In genomic region chr9:133200631-133201030, GRCh38 we compare ENCODE assay signal across 20 cellular contexts. TPM values are rescaled to one million over a fixed set of nuclear protein-coding genes. Genes with fewer than 3 reads are reported as not detected.
DNase-seq lines count a peak whose midpoint lies in the region; ATAC-seq and TF ChIP-seq lines count a peak whose summit lies in the region.
"Had no signal": no experiment of that assay in that cellular context is flagged by ENCODE, and none has a peak within 500 bp of the region (broad histone marks: within the 10 kb centered on the region; RNA-seq: fewer than 3 reads in every experiment).

No MANE protein-coding gene starts in this region.

- H3K9ac ChIP-seq in SK-N-SH = no peak overlapping the region
- H3K9ac ChIP-seq: BLaER1 treated with 17β-estradiol and CSF1 and Interleukin-3, amounts not matched to agents 10 nM and 100 nM had no signal

- WGBS in SK-N-SH (ENCODE audit: low lambda C conversion rate) = 51% methylated on average over 17 of the region's 17 CpGs
- WGBS in spleen, 5 donors = 87 to 92% (median 88%) methylated on average over 17 of the region's 17 CpGs

- no peak for TF ChIP-seq EP300 in SK-N-SH (IDR thresholded peaks at IDR 0.05; ENCODE audit: borderline replicate concordance in 1 of 2, low read depth in 1 of 2, low read length in 1 of 2)

- CTCF ChIA-PET in SK-N-SH (lab: Yijun Ruan, JAX) (interaction anchor here (1.0 to 3.0 kb wide), 3 partner anchors 14 to 284 kb away, joined by 3 to 9 read pairs (median 3); no protein-coding TSS in a partner anchor), PC-9 (lab: Charles Lee) (no interaction called here)

- TF ChIP-seq POLR2A in spleen (IDR thresholded peaks at IDR 0.05) = no peak

- H3K36me3 ChIP-seq in SK-N-SH (replicated peaks in 1 of 2; ENCODE audit: control insufficient read depth in 1 of 2, insufficient read depth in 2 of 2, low read length in 1 of 2) (no peaks in the 10 kb centered on the region), H7 (replicated peaks; ENCODE audit: control insufficient read depth, insufficient read depth, low read length) (no peaks in the 10 kb centered on the region), spleen (no peaks in the 10 kb centered on the region), PC-9 (ENCODE audit: low read depth) (no peaks in the 10 kb centered on the region)
- H3K36me3 ChIP-seq: BLaER1 treated with 17β-estradiol and CSF1 and Interleukin-3, amounts not matched to agents 10 nM and 100 nM had no signal

- H4K20me1 ChIP-seq in SK-N-SH (ENCODE audit: insufficient read depth) (no peaks in the 10 kb centered on the region), PC-9 (ENCODE audit: insufficient read depth) (no peaks in the 10 kb centered on the region)
- H4K20me1 ChIP-seq: BLaER1 treated with 17β-estradiol and CSF1 and Interleukin-3, amounts not matched to agents 10 nM and 100 nM had no signal

- TF ChIP-seq RAD21 in SK-N-SH (IDR thresholded peaks at IDR 0.05; ENCODE audit: low read length) = no peak

- H3K9me3 ChIP-seq in SK-N-SH = no peaks in the 10 kb centered on the region
- no peaks in the 10 kb centered on the region for H3K9me3 ChIP-seq in spleen
- H3K9me3 ChIP-seq in PC-9 (ENCODE audit: insufficient read depth, low read depth) = no peaks in the 10 kb centered on the region
- H3K9me3 ChIP-seq: A549 had no signal

- H3K4me3 ChIP-seq in SK-N-SH (ENCODE audit: low read depth in 2 of 2, low read length in 1 of 2) (no peak overlapping the region), H7 (ENCODE audit: insufficient read depth, low read depth, low read length) (no peak overlapping the region), spleen (no peak overlapping the region), PC-9 (no peak overlapping the region)
- H3K4me3 ChIP-seq: A549; BLaER1 treated with 17β-estradiol and CSF1 and Interleukin-3, amounts not matched to agents 10 nM and 100 nM; GM12878 had no signal

- H3K4me2 ChIP-seq in SK-N-SH (no peak overlapping the region), PC-9 (no peak overlapping the region)
- H3K4me2 ChIP-seq: A549; BLaER1 treated with 17β-estradiol and CSF1 and Interleukin-3, amounts not matched to agents 10 nM and 100 nM had no signal

- TF ChIP-seq CTCF in SK-N-SH (IDR thresholded peaks at IDR 0.05) (no peak), spleen (IDR thresholded peaks at IDR 0.05 in 8 of 11, conservative IDR thresholded peaks at IDR 0.05 in 3 of 11) (no peak), PC-9 (conservative IDR thresholded peaks at IDR 0.05) (no peak)

- no TSS peak for BruUV-seq in PC-9 (replicated peaks; lab: Mats Ljungman, UMichigan)

- H2AFZ ChIP-seq in SK-N-SH (ENCODE audit: low read depth) = no peak overlapping the region
- H2AFZ ChIP-seq in PC-9 = no peak overlapping the region

- H3F3A ChIP-seq in SK-N-SH (replicated peaks; ENCODE audit: insufficient read depth) (no peaks in the 10 kb centered on the region), PC-9 (ENCODE audit: insufficient read depth, low read depth) (no peaks in the 10 kb centered on the region)

- H3K9me2 ChIP-seq in SK-N-SH (no peaks in the 10 kb centered on the region), PC-9 (ENCODE audit: insufficient read depth) (no peaks in the 10 kb centered on the region)

- no peak overlapping the region for H3K27ac ChIP-seq in SK-N-SH (ENCODE audit: low read depth in 2 of 2, low read length in 1 of 2)
- no peak overlapping the region for H3K27ac ChIP-seq in spleen
- no peak overlapping the region for H3K27ac ChIP-seq in PC-9
- H3K27ac ChIP-seq: 22Rv1; A549; BLaER1 treated with 17β-estradiol and CSF1 and Interleukin-3, amounts not matched to agents 10 nM and 100 nM; HL-60 had no signal

- H3K27me3 ChIP-seq in SK-N-SH (ENCODE audit: insufficient read depth) (peaks cover 66% of the 10 kb centered on the region), H7 (ENCODE audit: control insufficient read depth, insufficient read depth, low read length) (no peaks in the 10 kb centered on the region), spleen (replicated peaks in 1 of 7) (peaks cover 0 to 73% (median 0%) of the 10 kb centered on the region in 7 donors), PC-9 (ENCODE audit: insufficient read depth, low read depth) (peaks cover 82% of the 10 kb centered on the region)

- H3K4me1 ChIP-seq in SK-N-SH (ENCODE audit: control insufficient read depth in 1 of 2, insufficient read depth in 2 of 2, low read depth in 1 of 2, low read length in 1 of 2) (no peaks in the 10 kb centered on the region), spleen (no peaks in the 10 kb centered on the region), PC-9 (replicated peaks; ENCODE audit: insufficient read depth) (no peaks in the 10 kb centered on the region)
- H3K4me1 ChIP-seq: A549 had no signal

- ATAC-seq in SK-N-SH treated with all-trans-retinoic acid at 6 μM for 48 hours (no peak), GM19023 (IDR thresholded peaks at IDR 0.05; ENCODE audit: unreplicated experiment) (no peak)
- ATAC-seq: GM12878 had no signal

- intact Hi-C loops in spleen (cut with DNase I; ENCODE audit: low total_unique reads) (no loop called here), PC-9 (cut with micrococcal nuclease; ENCODE audit: unreplicated experiment) (no loop called here)

- DNase-seq in SK-N-SH (peak; percentile 28), H7 (peak; percentile 68), mesenteric fat pad (ENCODE audit: low spot score) (peak; percentile 65), spleen (peak; percentile 55), NCI-H748 treated with DMSO at 0.1 percent for 48 hours (lab: John Stamatoyannopoulos, UW) (no peak), PC-9 (no peak)
- DNase-seq: AML-193, Calu3, DMS79 treated with DMSO at 0.1 percent for 48 hours, HCEC 1CT had no signal

- H3K79me2 ChIP-seq in SK-N-SH (ENCODE audit: insufficient read depth) (no peaks in the 10 kb centered on the region), PC-9 (ENCODE audit: low read depth) (no peaks in the 10 kb centered on the region)

- POLR2A ChIA-PET in SK-N-SH (lab: Yijun Ruan, JAX) = no interaction called here
- POLR2A ChIA-PET in PC-9 (lab: Charles Lee; ENCODE audit: unreplicated experiment) = no interaction called here

TF ChIP-seq in SK-N-SH, 30 proteins besides CTCF, POLR2A, EP300 and RAD21 (continues in another document):
- TF ChIP-seq ELF1 (IDR thresholded peaks at IDR 0.05) = no peak
- no peak for TF ChIP-seq MEF2A (IDR thresholded peaks at IDR 0.05; ENCODE audit: borderline replicate concordance, low read depth)

TF ChIP-seq in SK-N-SH treated with all-trans-retinoic acid at 6 μM for 48 hours, 23 proteins besides CTCF, POLR2A, EP300 and RAD21 (continues in another document):
- no peak for TF ChIP-seq PPARA (CRISPR knock-in tag; IDR thresholded peaks at IDR 0.05; ENCODE audit: borderline replicate concordance)
- TF ChIP-seq ZFP30 (CRISPR knock-in tag; IDR thresholded peaks at IDR 0.05) = no peak
- TF ChIP-seq TSHZ2 (CRISPR knock-in tag; IDR thresholded peaks at IDR 0.05) = no peak
- TF ChIP-seq POU6F1 (CRISPR knock-in tag; IDR thresholded peaks at IDR 0.05; ENCODE audit: borderline replicate concordance, low read depth) = no peak
- no peak for TF ChIP-seq GLIS3 (CRISPR knock-in tag; IDR thresholded peaks at IDR 0.05)
- no peak for TF ChIP-seq ZNF70 (CRISPR knock-in tag; IDR thresholded peaks at IDR 0.05)
- no peak for TF ChIP-seq ESRRG (CRISPR knock-in tag; IDR thresholded peaks at IDR 0.05)

RNA-seq across cellular contexts. Expression of gene OBP2B, which starts 8.4 kb away (rescaled TPM):
- polyA plus RNA-seq in SK-N-SH (2012; rRNA removed) (not detected in 2 replicates), spleen (under 1 TPM in 2 of 3 donors, not detected in 1; 0.16 to 0.38 TPM)
- not detected in 2 replicates for polyA plus RNA-seq in SK-N-SH (2012; cell fraction: cytosol; rRNA removed)
- not detected in 2 replicates for polyA plus RNA-seq in SK-N-SH (2012; cell fraction: nucleus; rRNA removed)
- not detected in 2 replicates for total RNA-seq in H7 (2014; rRNA removed; shearing (Covaris generic))
- total RNA-seq in mesenteric fat pad (not detected), spleen (under 1 TPM in 1 of 7 donors, not detected in 6; 0.95 TPM), PC-9 (2021) (not detected in 2 replicates)
- total RNA-seq: Calu3; CD8-positive, alpha-beta T cell; GM12878; H4; HT1080 had no signal
- polyA plus RNA-seq: A549, GM12878 had no signal

RNA-seq across cellular contexts. Expression of gene GBGT1, which starts 36.9 kb away (rescaled TPM):
- polyA plus RNA-seq in SK-N-SH (2012; rRNA removed) (0.45 and 0.51 TPM in 2 replicates), spleen (10 to 100 TPM in 2 of 3 donors, 1 to 10 TPM in 1; 9.2 to 14.1 (median 10.7) TPM)
- 0.22 and 0.30 TPM in 2 replicates for polyA plus RNA-seq in SK-N-SH (2012; cell fraction: cytosol; rRNA removed)
- 1.1 and 1.7 TPM in 2 replicates for polyA plus RNA-seq in SK-N-SH (2012; cell fraction: nucleus; rRNA removed)
- total RNA-seq in H7 (2014; rRNA removed; shearing (Covaris generic)) = 6.8 and 7.5 TPM in 2 replicates
- total RNA-seq in mesenteric fat pad (25.1 TPM), spleen (10 to 100 TPM; 16.8 to 52.8 (median 31.2) TPM), PC-9 (2021) (1.2 and 3.0 TPM in 2 replicates)
- total RNA-seq: Calu3, H4 had no signal

Comparison
In these comparisons a context has a peak if more than half of its experiments do, and no peak if none do; other contexts are left out.
1. DNase-seq: peak in SK-N-SH (single experiment), H7 (single experiment), mesenteric fat pad (single experiment) and spleen (single experiment); none in NCI-H748 treated with DMSO at 0.1 percent for 48 hours (single experiment) and PC-9 (0 of 2).